In the genomic region with DNA sequence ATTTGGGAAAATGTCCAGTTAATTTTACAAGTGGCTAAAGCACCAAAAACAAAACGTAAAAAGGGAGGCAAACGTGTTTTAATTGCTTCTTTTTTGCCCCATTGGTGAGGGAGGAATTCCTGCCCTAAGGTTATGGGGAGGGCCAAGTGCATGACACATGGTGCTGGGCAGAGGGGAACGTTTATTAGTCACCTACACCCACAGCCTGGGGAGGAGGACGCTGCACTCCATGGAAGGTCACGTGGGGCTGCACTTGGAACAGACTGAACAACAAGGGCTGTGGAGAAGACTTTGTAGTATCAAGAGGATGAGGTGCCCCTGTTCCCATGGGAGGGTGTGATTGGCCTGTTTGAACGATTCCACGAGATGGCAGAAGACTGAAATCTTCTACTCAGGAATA, we compare ENCODE assay signal across 16 cellular contexts. TPM values are rescaled to one million over a fixed set of nuclear protein-coding genes. Genes with fewer than 3 reads are reported as not detected.
A peak's percentile ranks its signal among the peaks of the same experiment; 100 is the strongest.
DNase-seq lines count a peak whose midpoint lies in the region; ATAC-seq, FAIRE-seq and TF ChIP-seq lines count a peak whose summit lies in the region.
"Had no signal": no experiment of that assay in that cellular context is flagged by ENCODE, and none has a peak within 500 bp of the region (broad histone marks: within the 10 kb centered on the region; RNA-seq: fewer than 3 reads in every experiment).

No MANE protein-coding gene starts in this region.

- H3K27ac ChIP-seq in SK-N-SH (ENCODE audit: low read depth in 2 of 2, low read length in 1 of 2) (no peak overlapping the region), RWPE2 (ENCODE audit: poor library complexity, severe bottlenecking) (no peak overlapping the region)

- TF ChIP-seq EP300 in SK-N-SH (IDR thresholded peaks at IDR 0.05; ENCODE audit: borderline replicate concordance in 1 of 2, low read depth in 1 of 2, low read length in 1 of 2): no peak

- TF ChIP-seq RAD21 in SK-N-SH (IDR thresholded peaks at IDR 0.05; ENCODE audit: low read length): no peak

- no peaks in the 10 kb centered on the region for H3K36me3 Mint-ChIP-seq in activated naive CD8-positive, alpha-beta T cell treated with anti-CD3 and anti-CD28 coated beads, Interleukin-2, amount 50 U/mL, for 24 hours (ENCODE audit: low read depth)
- H3K36me3 Mint-ChIP-seq: natural killer cell; stimulated activated naive B cell treated with anti-CD40 and anti-IgM and Interleukin-4, amounts not matched to agents 10 μg/mL and 1 μg/mL and 100 μg/mL, for 72 hours had no signal

- CTCF ChIA-PET in SK-N-SH (lab: Yijun Ruan, JAX): no interaction called here

- H3K4me1 ChIP-seq in SK-N-SH (ENCODE audit: control insufficient read depth in 1 of 2, insufficient read depth in 2 of 2, low read depth in 1 of 2, low read length in 1 of 2) (no peaks in the 10 kb centered on the region; a peak in 1 of 4 replicates), RWPE2 (ENCODE audit: insufficient read depth, poor library complexity, severe bottlenecking) (peaks cover 9% of the 10 kb centered on the region)
- H3K4me1 ChIP-seq: Caco-2 had no signal

- H3K9ac ChIP-seq in SK-N-SH: no peak overlapping the region

- ATAC-seq in SK-N-SH treated with all-trans-retinoic acid at 6 μM for 48 hours (no peak), RWPE2 (ENCODE audit: low read depth) (peak; percentile 99)
- ATAC-seq in activated naive CD8-positive, alpha-beta T cell treated with anti-CD3 and anti-CD28 coated beads, Interleukin-2, amount 50 U/mL, for 24 hours: no peak
- ATAC-seq: HCT116; left lobe of liver; natural killer cell; stimulated activated naive B cell treated with anti-CD40 and anti-IgM and Interleukin-4, amounts not matched to agents 10 μg/mL and 1 μg/mL and 100 μg/mL, for 72 hours had no signal

- no peaks in the 10 kb centered on the region for H3K9me3 Mint-ChIP-seq in activated naive CD8-positive, alpha-beta T cell treated with anti-CD3 and anti-CD28 coated beads, Interleukin-2, amount 50 U/mL, for 24 hours
- H3K9me3 Mint-ChIP-seq: natural killer cell; stimulated activated naive B cell treated with anti-CD40 and anti-IgM and Interleukin-4, amounts not matched to agents 10 μg/mL and 1 μg/mL and 100 μg/mL, for 72 hours had no signal

- DNase-seq in SK-N-SH (no peak), RWPE2 (ENCODE audit: low spot score) (peak; percentile 86), fibroblast of the conjunctiva (ENCODE audit: low read depth) (peak; percentile 4), urothelium cell line (ENCODE audit: low spot score) (peak; percentile 95), C1 segment of cervical spinal cord (lab: John Stamatoyannopoulos, UW) (no peak), medulla oblongata (ENCODE audit: extremely low spot score) (no peak)
- DNase-seq in activated naive CD8-positive, alpha-beta T cell treated with anti-CD3 and anti-CD28 coated beads, Interleukin-2, amount 50 U/mL, for 24 hours: no peak
- DNase-seq: 8988T; activated naive CD4-positive, alpha-beta T cell treated with Interleukin-2 at 50 U/mL for 16 hours; Caco-2; caudate nucleus; natural killer cell; stimulated activated naive B cell treated with anti-CD40 and anti-IgM and Interleukin-4, amounts not matched to agents 10 μg/mL and 1 μg/mL and 100 μg/mL, for 72 hours had no signal

- H3F3A ChIP-seq in SK-N-SH (replicated peaks; ENCODE audit: insufficient read depth): no peaks in the 10 kb centered on the region

- 16% methylated on average over 7 of the region's 7 CpGs for WGBS in SK-N-SH (ENCODE audit: low lambda C conversion rate)

- no peaks in the 10 kb centered on the region; the same call in 1 of the 2 replicates for H3K27me3 ChIP-seq in SK-N-SH (ENCODE audit: insufficient read depth)
- peaks cover 13% of the 10 kb centered on the region for H3K27me3 ChIP-seq in RWPE2 (ENCODE audit: insufficient read depth, poor library complexity, severe bottlenecking)

- no peak overlapping the region for H3K4me2 ChIP-seq in SK-N-SH

- no peaks in the 10 kb centered on the region for H3K9me2 ChIP-seq in SK-N-SH

- H2AFZ ChIP-seq in SK-N-SH (ENCODE audit: low read depth): no peak overlapping the region

- POLR2A ChIA-PET in SK-N-SH (lab: Yijun Ruan, JAX): no interaction called here

- no peaks in the 10 kb centered on the region for H4K20me1 ChIP-seq in SK-N-SH (ENCODE audit: insufficient read depth)

- H3K4me3 Mint-ChIP-seq in activated naive CD8-positive, alpha-beta T cell treated with anti-CD3 and anti-CD28 coated beads, Interleukin-2, amount 50 U/mL, for 24 hours: no peak overlapping the region
- H3K4me3 Mint-ChIP-seq: natural killer cell; stimulated activated naive B cell treated with anti-CD40 and anti-IgM and Interleukin-4, amounts not matched to agents 10 μg/mL and 1 μg/mL and 100 μg/mL, for 72 hours had no signal

- H3K9me3 ChIP-seq in SK-N-SH (no peaks in the 10 kb centered on the region), RWPE2 (ENCODE audit: severe bottlenecking) (no peaks in the 10 kb centered on the region)
- H3K9me3 ChIP-seq: Caco-2 had no signal

- H3K4me1 Mint-ChIP-seq in activated naive CD8-positive, alpha-beta T cell treated with anti-CD3 and anti-CD28 coated beads, Interleukin-2, amount 50 U/mL, for 24 hours: no peaks in the 10 kb centered on the region
- H3K4me1 Mint-ChIP-seq: natural killer cell; stimulated activated naive B cell treated with anti-CD40 and anti-IgM and Interleukin-4, amounts not matched to agents 10 μg/mL and 1 μg/mL and 100 μg/mL, for 72 hours had no signal

- no peaks in the 10 kb centered on the region for H3K36me3 ChIP-seq in SK-N-SH (replicated peaks in 1 of 2; ENCODE audit: control insufficient read depth in 1 of 2, insufficient read depth in 2 of 2, low read length in 1 of 2)
- H3K36me3 ChIP-seq in RWPE2 (ENCODE audit: low read depth): no peaks in the 10 kb centered on the region

- TF ChIP-seq CTCF in SK-N-SH (IDR thresholded peaks at IDR 0.05) (no peak), RWPE2 (IDR thresholded peaks at IDR 0.05; ENCODE audit: poor library complexity, severe bottlenecking) (no peak)

- no peak overlapping the region for H3K27ac Mint-ChIP-seq in activated naive CD8-positive, alpha-beta T cell treated with anti-CD3 and anti-CD28 coated beads, Interleukin-2, amount 50 U/mL, for 24 hours
- H3K27ac Mint-ChIP-seq: natural killer cell; stimulated activated naive B cell treated with anti-CD40 and anti-IgM and Interleukin-4, amounts not matched to agents 10 μg/mL and 1 μg/mL and 100 μg/mL, for 72 hours had no signal

- peaks cover 2% of the 10 kb centered on the region for H3K27me3 Mint-ChIP-seq in activated naive CD8-positive, alpha-beta T cell treated with anti-CD3 and anti-CD28 coated beads, Interleukin-2, amount 50 U/mL, for 24 hours
- H3K27me3 Mint-ChIP-seq: stimulated activated naive B cell treated with anti-CD40 and anti-IgM and Interleukin-4, amounts not matched to agents 10 μg/mL and 1 μg/mL and 100 μg/mL, for 72 hours had no signal

- H3K4me3 ChIP-seq in SK-N-SH (ENCODE audit: low read depth in 2 of 2, low read length in 1 of 2) (no peak overlapping the region), RWPE2 (ENCODE audit: severe bottlenecking) (no peak overlapping the region)

- H3K79me2 ChIP-seq in SK-N-SH (ENCODE audit: insufficient read depth): no peaks in the 10 kb centered on the region

- FAIRE-seq in urothelium cell line (lab: Jason Lieb, UNC): peak; percentile 98

TF ChIP-seq in SK-N-SH, 30 proteins besides CTCF, POLR2A, EP300 and RAD21:
- no peak for TF ChIP-seq MEF2A (IDR thresholded peaks at IDR 0.05; ENCODE audit: borderline replicate concordance, low read depth)
- TF ChIP-seq ELF1 (IDR thresholded peaks at IDR 0.05): no peak
- TF ChIP-seq, protein P1, sequence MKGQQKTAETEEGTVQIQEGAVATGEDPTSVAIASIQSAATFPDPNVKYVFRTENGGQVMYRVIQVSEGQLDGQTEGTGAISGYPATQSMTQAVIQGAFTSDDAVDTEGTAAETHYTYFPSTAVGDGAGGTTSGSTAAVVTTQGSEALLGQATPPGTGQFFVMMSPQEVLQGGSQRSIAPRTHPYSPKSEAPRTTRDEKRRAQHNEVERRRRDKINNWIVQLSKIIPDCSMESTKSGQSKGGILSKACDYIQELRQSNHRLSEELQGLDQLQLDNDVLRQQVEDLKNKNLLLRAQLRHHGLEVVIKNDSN (IDR thresholded peaks at IDR 0.05; ENCODE audit: borderline replicate concordance, low read depth): peak; percentile 76; the same call in 1 of the 2 replicates
- TF ChIP-seq, protein P2, sequence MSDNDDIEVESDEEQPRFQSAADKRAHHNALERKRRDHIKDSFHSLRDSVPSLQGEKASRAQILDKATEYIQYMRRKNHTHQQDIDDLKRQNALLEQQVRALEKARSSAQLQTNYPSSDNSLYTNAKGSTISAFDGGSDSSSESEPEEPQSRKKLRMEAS (IDR thresholded peaks at IDR 0.05; ENCODE audit: low read depth): no peak
- TF ChIP-seq TCF12 (IDR thresholded peaks at IDR 0.05): no peak
- TF ChIP-seq GATA2 (CRISPR knock-in tag; IDR thresholded peaks at IDR 0.05): no peak

TF ChIP-seq in SK-N-SH treated with all-trans-retinoic acid at 6 μM for 48 hours, 23 proteins besides CTCF, POLR2A, EP300 and RAD21 (continues in another document):
- TF ChIP-seq ZNF8 (CRISPR knock-in tag; IDR thresholded peaks at IDR 0.05) (no peak), GLIS3 (CRISPR knock-in tag; IDR thresholded peaks at IDR 0.05) (no peak), CSDC2 (CRISPR knock-in tag; IDR thresholded peaks at IDR 0.05) (no peak), ZNF565 (CRISPR knock-in tag; conservative IDR thresholded peaks at IDR 0.05; ENCODE audit: low read depth) (no peak), SNAI2 (CRISPR knock-in tag; IDR thresholded peaks at IDR 0.05) (no peak), ESRRG (CRISPR knock-in tag; IDR thresholded peaks at IDR 0.05) (no peak), ZC3H10 (CRISPR knock-in tag; IDR thresholded peaks at IDR 0.05) (no peak)
- TF ChIP-seq, protein P3, sequence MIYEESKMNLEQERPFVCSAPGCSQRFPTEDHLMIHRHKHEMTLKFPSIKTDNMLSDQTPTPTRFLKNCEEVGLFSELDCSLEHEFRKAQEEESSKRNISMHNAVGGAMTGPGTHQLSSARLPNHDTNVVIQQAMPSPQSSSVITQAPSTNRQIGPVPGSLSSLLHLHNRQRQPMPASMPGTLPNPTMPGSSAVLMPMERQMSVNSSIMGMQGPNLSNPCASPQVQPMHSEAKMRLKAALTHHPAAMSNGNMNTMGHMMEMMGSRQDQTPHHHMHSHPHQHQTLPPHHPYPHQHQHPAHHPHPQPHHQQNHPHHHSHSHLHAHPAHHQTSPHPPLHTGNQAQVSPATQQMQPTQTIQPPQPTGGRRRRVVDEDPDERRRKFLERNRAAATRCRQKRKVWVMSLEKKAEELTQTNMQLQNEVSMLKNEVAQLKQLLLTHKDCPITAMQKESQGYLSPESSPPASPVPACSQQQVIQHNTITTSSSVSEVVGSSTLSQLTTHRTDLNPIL (CRISPR knock-in tag; IDR thresholded peaks at IDR 0.05; ENCODE audit: low read depth): no peak

RNA-seq across cellular contexts. Expression of a gene that starts 13.7 kb away (rescaled TPM):
- polyA plus RNA-seq in SK-N-SH (2012; rRNA removed): not detected in 2 replicates
- not detected in 2 replicates for polyA plus RNA-seq in SK-N-SH (2012; cell fraction: cytosol; rRNA removed)
- not detected in 2 replicates for polyA plus RNA-seq in SK-N-SH (2012; cell fraction: nucleus; rRNA removed)

Comparison
In these comparisons a context has a peak if more than half of its experiments do, and no peak if none do; other contexts are left out.
1. DNase-seq: peak in RWPE2 (single experiment), fibroblast of the conjunctiva (single experiment) and urothelium cell line (single experiment); none in SK-N-SH (single experiment), C1 segment of cervical spinal cord (0 of 14), medulla oblongata (single experiment) and activated naive CD8-positive, alpha-beta T cell treated with anti-CD3 and anti-CD28 coated beads, Interleukin-2, amount 50 U/mL, for 24 hours (single experiment).